Comparison of ENCODE assay signal across 1 cellular context in genomic region chr5:2780421-2781171, GRCh38.
TF ChIP-seq lines count a peak whose summit lies in the region.

No MANE protein-coding gene starts in this region.

TF ChIP-seq in HepG2, 621 proteins besides CTCF, POLR2A, EP300 and RAD21 (continued from another document):
- no peak for TF ChIP-seq KLF13 (CRISPR knock-in tag; IDR thresholded peaks at IDR 0.05)
- TF ChIP-seq ZNF512B (CRISPR knock-in tag; IDR thresholded peaks at IDR 0.05; ENCODE audit: borderline replicate concordance), result no peak
- no peak for TF ChIP-seq PRDM15 (CRISPR knock-in tag; IDR thresholded peaks at IDR 0.05)
- no peak for TF ChIP-seq ZNF451 (CRISPR knock-in tag; IDR thresholded peaks at IDR 0.05)
- TF ChIP-seq RFXANK (CRISPR knock-in tag; IDR thresholded peaks at IDR 0.05), result no peak
- TF ChIP-seq SMC3 (IDR thresholded peaks at IDR 0.05; ENCODE audit: low read length), result no peak
- no peak for TF ChIP-seq SSRP1 (CRISPR knock-in tag; IDR thresholded peaks at IDR 0.05)
- peak; percentile 60 for TF ChIP-seq MAFF (IDR thresholded peaks at IDR 0.05; ENCODE audit: low read depth, low read length)
- no peak for TF ChIP-seq ATF3 (CRISPR knock-in tag; IDR thresholded peaks at IDR 0.05)
- no peak for TF ChIP-seq ERF (CRISPR knock-in tag; IDR thresholded peaks at IDR 0.05)
- TF ChIP-seq KLF12 (CRISPR knock-in tag; IDR thresholded peaks at IDR 0.05; ENCODE audit: borderline replicate concordance), result no peak
- no peak for TF ChIP-seq ZNF503 (CRISPR knock-in tag; IDR thresholded peaks at IDR 0.05)
